Comparison of ENCODE assay signal across 8 cellular contexts in the genomic region with DNA sequence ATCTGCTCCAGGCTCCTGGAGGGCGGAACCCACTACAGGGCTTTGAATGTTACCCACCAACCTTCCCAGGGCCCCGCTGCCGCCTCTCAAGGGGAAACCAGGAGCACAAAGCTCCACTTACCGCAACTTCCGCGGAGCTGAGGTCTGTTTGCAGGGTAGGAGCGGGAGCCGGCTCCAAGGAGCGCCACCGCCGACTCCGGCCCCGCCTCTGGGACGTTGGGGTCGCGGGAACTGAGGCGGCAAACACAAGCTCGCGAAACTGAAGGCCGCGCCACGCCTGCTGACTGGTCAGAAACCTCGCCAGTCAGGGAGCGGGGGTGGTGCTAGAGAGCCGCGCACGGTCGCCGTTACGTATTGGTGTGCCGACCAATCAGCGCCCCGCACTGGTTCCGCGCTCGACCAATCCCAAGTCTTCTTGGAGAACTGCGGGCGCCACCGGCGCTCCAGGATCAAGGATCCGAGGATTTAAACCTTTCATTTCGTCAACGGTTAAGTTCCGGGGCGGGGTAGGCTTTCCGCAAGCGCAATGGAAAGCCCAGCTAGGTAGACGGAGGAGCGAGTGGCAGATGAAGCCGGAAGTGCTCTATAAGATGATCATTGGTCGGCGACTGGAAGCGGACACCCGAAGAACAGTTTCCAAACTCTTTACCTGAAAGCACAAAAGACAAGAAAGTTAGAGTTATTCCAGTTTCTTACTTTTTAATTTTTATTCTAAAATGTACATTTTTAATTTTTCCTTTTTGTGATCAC. TPM values are rescaled to one million over a fixed set of nuclear protein-coding genes. Genes with fewer than 3 reads are reported as not detected.
DNase-seq lines count a peak whose midpoint lies in the region; ATAC-seq and TF ChIP-seq lines count a peak whose summit lies in the region.

TSS of gene STIL (minus strand) at position 233 of the 750 bp plus-strand sequence. CDS start 3,828 bp downstream, outside the sequence.

- peaks cover 13% of the 10 kb centered on the region for H3K4me1 Mint-ChIP-seq in GM23338
- peaks cover 4 to 26% (median 13%) of the 10 kb centered on the region in 7 donors for H3K4me1 Mint-ChIP-seq in naive thymus-derived CD4-positive, alpha-beta T cell
- H3K4me1 Mint-ChIP-seq in stimulated activated naive B cell treated with anti-CD40 and anti-IgM and Interleukin-4, amounts not matched to agents 10 μg/mL and 1 μg/mL and 100 μg/mL, for 72 hours, result peaks cover 4 to 15% of the 10 kb centered on the region in 2 donors

- CTCF ChIA-PET in naive thymus-derived CD4-positive, alpha-beta T cell (lab: Charles Lee), result interaction anchor here (1.2 to 1.4 kb wide), 3 partner anchors 19 to 966 kb away, joined by 3 to 5 read pairs (median 4); partner anchors contain the start of genes CMPK1 and FOXD2

- H2AFZ ChIP-seq in GM23338, result peak within 1 kb of the TSS; percentile 9; the same call in 1 of the 2 replicates
- H2AFZ ChIP-seq in fibroblast of lung (ENCODE audit: low read length), result peak within 1 kb of the TSS; percentile 73

- peak within 1 kb of the TSS; percentile 79 for H3K4me3 ChIP-seq in DOHH2 (ENCODE audit: low read length)
- peak within 1 kb of the TSS; percentile 78 for H3K4me3 ChIP-seq in GM23338
- peak within 1 kb of the TSS; percentile 70 to 99 (median 81) for H3K4me3 ChIP-seq in fibroblast of lung (replicated peaks in 1 of 4; ENCODE audit: control extremely low read depth in 1 of 4, insufficient read depth in 1 of 4, low read depth in 3 of 4, low read length in 4 of 4)
- H3K4me3 ChIP-seq in naive thymus-derived CD4-positive, alpha-beta T cell (ENCODE audit: low read length), result peak within 1 kb of the TSS; percentile 73

- peak; percentile 95 for ATAC-seq in GM23338
- ATAC-seq in naive thymus-derived CD4-positive, alpha-beta T cell, result peak; percentile 98
- peak; percentile 97 for ATAC-seq in stimulated activated naive B cell treated with anti-CD40 and anti-IgM and Interleukin-4, amounts not matched to agents 10 μg/mL and 1 μg/mL and 100 μg/mL, for 72 hours (replicated peaks)

- H4K20me1 ChIP-seq in DOHH2 (ENCODE audit: control insufficient read depth, insufficient read depth, low read depth, low read length) (peaks cover 10% of the 10 kb centered on the region; the same call in 1 of the 2 replicates), GM23338 (replicated peaks; ENCODE audit: insufficient read depth) (peaks cover 13% of the 10 kb centered on the region; the same call in 1 of the 2 replicates), fibroblast of lung (ENCODE audit: control insufficient read depth, extremely low read depth, insufficient read depth, low read length) (no peaks in the 10 kb centered on the region)

- H3K9me2 ChIP-seq in DOHH2 (replicated peaks; ENCODE audit: control insufficient read depth, low read length) (no peaks in the 10 kb centered on the region), GM23338 (ENCODE audit: insufficient read depth) (no peaks in the 10 kb centered on the region)

- H3K9me3 Mint-ChIP-seq in GM23338, result no peaks in the 10 kb centered on the region; the same call in 2 of the 3 replicates
- H3K9me3 Mint-ChIP-seq in naive thymus-derived CD4-positive, alpha-beta T cell, result no peaks in the 10 kb centered on the region
- H3K9me3 Mint-ChIP-seq in stimulated activated naive B cell treated with anti-CD40 and anti-IgM and Interleukin-4, amounts not matched to agents 10 μg/mL and 1 μg/mL and 100 μg/mL, for 72 hours, result no peaks in the 10 kb centered on the region

- TF ChIP-seq CTCF in DOHH2 (IDR thresholded peaks at IDR 0.05; ENCODE audit: low read depth, low read length, poor library complexity, severe bottlenecking) (no peak), GM23338 (conservative IDR thresholded peaks at IDR 0.05; ENCODE audit: low read depth in 2 of 2) (no peak), fibroblast of lung (conservative IDR thresholded peaks at IDR 0.05 in 1 of 2, IDR thresholded peaks at IDR 0.05 in 1 of 2; ENCODE audit: low read depth in 1 of 2, low read length in 2 of 2) (peak in 1 of 2 donors; percentile 4)

- H3F3A ChIP-seq in DOHH2 (ENCODE audit: control insufficient read depth, insufficient read depth), result peaks cover 6% of the 10 kb centered on the region; the same call in 1 of the 2 replicates
- peaks cover 7% of the 10 kb centered on the region for H3F3A ChIP-seq in GM23338 (replicated peaks; ENCODE audit: low read depth)

- H3K4me3 Mint-ChIP-seq in GM23338, result peak within 1 kb of the TSS; percentile 95
- peak within 1 kb of the TSS; percentile 84 to 98 (median 93) for H3K4me3 Mint-ChIP-seq in naive thymus-derived CD4-positive, alpha-beta T cell
- peak within 1 kb of the TSS; percentile 87 to 91 for H3K4me3 Mint-ChIP-seq in stimulated activated naive B cell treated with anti-CD40 and anti-IgM and Interleukin-4, amounts not matched to agents 10 μg/mL and 1 μg/mL and 100 μg/mL, for 72 hours

- peak within 1 kb of the TSS; percentile 59 for H3K9ac ChIP-seq in fibroblast of lung (ENCODE audit: insufficient read depth, low read length)

- peaks cover 6% of the 10 kb centered on the region for H3K27me3 Mint-ChIP-seq in GM23338 (ENCODE audit: insufficient read depth, low read depth, poor library complexity)
- H3K27me3 Mint-ChIP-seq in naive thymus-derived CD4-positive, alpha-beta T cell, result peaks cover 0 to 3% (median 0%) of the 10 kb centered on the region in 5 donors
- H3K27me3 Mint-ChIP-seq in stimulated activated naive B cell treated with anti-CD40 and anti-IgM and Interleukin-4, amounts not matched to agents 10 μg/mL and 1 μg/mL and 100 μg/mL, for 72 hours, result no peaks in the 10 kb centered on the region

- peaks cover 19% of the 10 kb centered on the region for H3K36me3 Mint-ChIP-seq in GM23338 (ENCODE audit: low read depth)
- H3K36me3 Mint-ChIP-seq in naive thymus-derived CD4-positive, alpha-beta T cell, result peaks cover 0 to 11% (median 0%) of the 10 kb centered on the region in 5 donors
- peaks cover 4 to 7% of the 10 kb centered on the region in 2 donors for H3K36me3 Mint-ChIP-seq in stimulated activated naive B cell treated with anti-CD40 and anti-IgM and Interleukin-4, amounts not matched to agents 10 μg/mL and 1 μg/mL and 100 μg/mL, for 72 hours

- H3K36me3 ChIP-seq in DOHH2 (ENCODE audit: control insufficient read depth, low read length), result peaks cover 45% of the 10 kb centered on the region
- peaks cover 6% of the 10 kb centered on the region; the same call in 1 of the 2 replicates for H3K36me3 ChIP-seq in GM23338 (ENCODE audit: insufficient read depth)
- H3K36me3 ChIP-seq in fibroblast of lung (ENCODE audit: control insufficient read depth, insufficient read depth, low read length), result no peaks in the 10 kb centered on the region
- no peaks in the 10 kb centered on the region for H3K36me3 ChIP-seq in naive thymus-derived CD4-positive, alpha-beta T cell (ENCODE audit: control insufficient read depth in 2 of 3, insufficient read depth in 3 of 3, low read length in 3 of 3)

- H3K27ac ChIP-seq in DOHH2 (ENCODE audit: low read depth, low read length), result peak within 1 kb of the TSS; percentile 90
- H3K27ac ChIP-seq in GM23338 (ENCODE audit: low read depth), result peak within 1 kb of the TSS; percentile 91
- peak within 1 kb of the TSS; percentile 89 for H3K27ac ChIP-seq in fibroblast of lung (ENCODE audit: insufficient read depth, low read length)
- H3K27ac ChIP-seq in naive thymus-derived CD4-positive, alpha-beta T cell (ENCODE audit: low read depth, low read length), result peak within 1 kb of the TSS; percentile 78

- H3K4me2 ChIP-seq in DOHH2 (ENCODE audit: low read length) (peak within 1 kb of the TSS; percentile 78), GM23338 (peak within 1 kb of the TSS; percentile 83), fibroblast of lung (ENCODE audit: extremely low read depth, insufficient read depth, low read length) (peak within 1 kb of the TSS; percentile 82)

- H3K9me3 ChIP-seq in DOHH2 (ENCODE audit: control insufficient read depth, insufficient read depth, low read length), result no peaks in the 10 kb centered on the region
- no peaks in the 10 kb centered on the region for H3K9me3 ChIP-seq in fibroblast of lung (ENCODE audit: control insufficient read depth, insufficient read depth, low read depth, low read length)
- no peaks in the 10 kb centered on the region for H3K9me3 ChIP-seq in naive thymus-derived CD4-positive, alpha-beta T cell (ENCODE audit: control insufficient read depth in 2 of 3, low read length in 3 of 3)

- no peaks in the 10 kb centered on the region for H3K27me3 ChIP-seq in DOHH2 (ENCODE audit: control insufficient read depth, low read length)
- H3K27me3 ChIP-seq in GM23338 (ENCODE audit: insufficient read depth), result no peaks in the 10 kb centered on the region
- H3K27me3 ChIP-seq in fibroblast of lung (ENCODE audit: control insufficient read depth, insufficient read depth, low read length), result no peaks in the 10 kb centered on the region
- H3K27me3 ChIP-seq in naive thymus-derived CD4-positive, alpha-beta T cell (ENCODE audit: control insufficient read depth in 2 of 2, insufficient read depth in 2 of 2, low read length in 2 of 2), result no peaks in the 10 kb centered on the region

- H3K4me1 ChIP-seq in DOHH2 (ENCODE audit: control insufficient read depth, low read length) (peaks cover 21% of the 10 kb centered on the region), GM23338 (ENCODE audit: insufficient read depth) (peaks cover 12% of the 10 kb centered on the region), fibroblast of lung (ENCODE audit: control insufficient read depth, extremely low read depth, insufficient read depth, low read length) (peaks cover 4% of the 10 kb centered on the region)
- no peaks in the 10 kb centered on the region for H3K4me1 ChIP-seq in naive thymus-derived CD4-positive, alpha-beta T cell (ENCODE audit: control insufficient read depth in 2 of 2, insufficient read depth in 2 of 2, low read length in 2 of 2)

- peaks cover 48% of the 10 kb centered on the region for H3K79me2 ChIP-seq in DOHH2 (ENCODE audit: control insufficient read depth, low read length)
- peaks cover 46% of the 10 kb centered on the region for H3K79me2 ChIP-seq in GM23338 (replicated peaks; ENCODE audit: insufficient read depth)
- peaks cover 39% of the 10 kb centered on the region for H3K79me2 ChIP-seq in fibroblast of lung (ENCODE audit: control insufficient read depth, insufficient read depth, low read length)

- DNase-seq in GM23338 (ENCODE audit: low spot score), result peak; percentile 99
- DNase-seq in LHCN-M2 (ENCODE audit: low read depth), result peak; percentile 99
- peak; percentile 100 for DNase-seq in RPMI8226
- DNase-seq in activated T-helper 1 cell treated with anti-CD3 and anti-CD28 coated beads, Interleukin-2, amount 50 U/mL, for 16 hours (ENCODE audit: low read depth in 1 of 2, low spot score in 1 of 2), result peak; percentile 92 to 96
- DNase-seq in fibroblast of lung (ENCODE audit: low read depth in 2 of 2), result peak; percentile 99 to 100
- DNase-seq in naive thymus-derived CD4-positive, alpha-beta T cell, result peak; percentile 87 to 96 (median 95)
- peak; percentile 98 for DNase-seq in stimulated activated naive B cell treated with anti-CD40 and anti-IgM and Interleukin-4, amounts not matched to agents 10 μg/mL and 1 μg/mL and 100 μg/mL, for 72 hours

- intact Hi-C loops in naive thymus-derived CD4-positive, alpha-beta T cell (cut with micrococcal nuclease), result loop anchor here (1.0 to 10.0 kb wide), 7 partner anchors 20 to 709 kb away; partner anchors contain the start of genes EFCAB14 (in 1 of the 2), MKNK1 (in 1 of the 2) and MOB3C (in 1 of the 2)

- H3K27ac Mint-ChIP-seq in GM23338, result peak within 1 kb of the TSS; percentile 99
- H3K27ac Mint-ChIP-seq in naive thymus-derived CD4-positive, alpha-beta T cell, result peak within 1 kb of the TSS; percentile 88 to 98 (median 95)
- H3K27ac Mint-ChIP-seq in stimulated activated naive B cell treated with anti-CD40 and anti-IgM and Interleukin-4, amounts not matched to agents 10 μg/mL and 1 μg/mL and 100 μg/mL, for 72 hours, result peak within 1 kb of the TSS; percentile 98

- POLR2A ChIA-PET in naive thymus-derived CD4-positive, alpha-beta T cell (lab: Charles Lee), result interaction anchor here (1.4 to 2.4 kb wide), 2 partner anchors 14 to 19 kb away, joined by 4 to 35 read pairs; partner anchors contain the start of gene CMPK1

RNA-seq across cellular contexts. Expression of gene STIL, which starts in this region (rescaled TPM):
- 31.1 and 38.2 TPM in 2 replicates for total RNA-seq in GM23338 (2014; rRNA removed; shearing (Covaris generic))
- 15.1 and 15.6 TPM in 2 replicates for polyA plus RNA-seq in GM23338 (2016; fragmentation: Nextera tagmentation; extraction: Ambion mirVana)
- total RNA-seq in LHCN-M2 (2014; rRNA removed), result 26.5 and 28.5 TPM in 2 replicates
- polyA plus RNA-seq in LHCN-M2 (2012), result 4.1 TPM
- 3.1 and 5.8 TPM in 2 replicates for total RNA-seq in fibroblast of lung
- 6.2 and 17.1 TPM in 2 replicates for polyA plus RNA-seq in fibroblast of lung
- 2.6 and 7.3 TPM in 2 replicates for polyA plus RNA-seq in fibroblast of lung (2012)
- 3.1 and 6.0 TPM in 2 replicates for polyA minus RNA-seq in fibroblast of lung (ENCODE audit: low replicate concordance)
- 10 to 100 TPM in 1 of 5 experiments, 1 to 10 TPM in 4; 1.3 to 28.5 (median 1.9) TPM for total RNA-seq in naive thymus-derived CD4-positive, alpha-beta T cell
- polyA plus RNA-seq in naive thymus-derived CD4-positive, alpha-beta T cell, result under 1 TPM; 0.47 to 0.69 TPM

Comparison
In these comparisons a context has a peak if more than half of its experiments do, and no peak if none do; other contexts are left out.
1. Peak in every context shown above with its lines: DNase-seq, ATAC-seq, H3K4me3 ChIP-seq and H3K27ac ChIP-seq.